Comparison of ENCODE assay signal across 34 cellular contexts in genomic region chr7:13965077-13965476, GRCh38. TPM values are rescaled to one million over a fixed set of nuclear protein-coding genes. Genes with fewer than 3 reads are reported as not detected.
"Had no signal": no experiment of that assay in that cellular context is flagged by ENCODE, and none has a peak within 500 bp of the region (broad histone marks: within the 10 kb centered on the region; RNA-seq: fewer than 3 reads in every experiment).

No MANE protein-coding gene starts in this region.

- H3K27me3 ChIP-seq: adrenal gland, body of pancreas, brain microvascular endothelial cell, breast epithelium had no signal

- FAIRE-seq: astrocyte, TTC549 had no signal

- H3K36me3 ChIP-seq: adrenal gland, brain microvascular endothelial cell, breast epithelium had no signal

- H3K27ac ChIP-seq: adrenal gland, body of pancreas, brain microvascular endothelial cell, breast epithelium, VCaP had no signal

- H3K4me1 ChIP-seq: adrenal gland, body of pancreas, breast epithelium had no signal

- H3K4me3 ChIP-seq: adrenal gland, body of pancreas, breast epithelium had no signal

- H3K9me3 ChIP-seq: adrenal gland, body of pancreas, breast epithelium had no signal

- ATAC-seq: activated CD8-positive, alpha-beta T cell treated with anti-CD3 and anti-CD28 coated beads for 36 hours; activated naive CD4-positive, alpha-beta T cell treated with anti-CD3 and anti-CD28 coated beads, Interleukin-2, amount 50 U/mL, for 72 hours; activated T-cell treated with anti-CD3 and anti-CD28 coated beads, Interleukin-2, amount 50 U/mL, for 4 hours; activated T-cell treated with anti-CD3 and anti-CD28 coated beads, Interleukin-2, amount 50 U/mL, for 72 hours; activated T-helper 17 cell treated with anti-CD3 and anti-CD28 coated beads, Interleukin-2, amount 50 U/mL, for 72 hours; body of pancreas had no signal

- DNase-seq: activated B cell treated with CpG ODN at 0.5 μM for 24 hours; activated CD4-positive, alpha-beta memory T cell treated with anti-CD3 and anti-CD28 coated beads for 36 hours; activated CD4-positive, alpha-beta T cell treated with anti-CD3 and anti-CD28 coated beads for 4 hours; activated CD4-positive, alpha-beta T cell treated with anti-CD3 and anti-CD28 coated beads, Interleukin-2, amount 10 ng/mL, durations not matched to agents 24 days and 14 days; activated CD4-positive, alpha-beta T cell treated with anti-CD3 and anti-CD28 coated beads, Interleukin-2, amount 50 U/mL, for 1 hour; activated CD4-positive, alpha-beta T cell treated with anti-CD3 and anti-CD28 coated beads, Interleukin-2, amount 50 U/mL, for 4 hours; activated CD4-positive, CD25-positive, alpha-beta regulatory T cell treated with anti-CD3 and anti-CD28 coated beads, Interleukin-2, amount 50 U/mL, for 72 hours; activated CD8-positive, alpha-beta memory T cell treated with anti-CD3 and anti-CD28 coated beads, Interleukin-2, amount 50 U/mL, for 4 hours; activated CD8-positive, alpha-beta T cell treated with anti-CD3 and anti-CD28 coated beads for 36 hours; activated effector memory CD4-positive, alpha-beta T cell treated with anti-CD3 and anti-CD28 coated beads, Interleukin-2, amount 50 U/mL, for 16 hours; activated gamma-delta T cell treated with Interleukin-2 at 50 U/mL for 16 hours; activated naive CD4-positive, alpha-beta T cell; activated naive CD4-positive, alpha-beta T cell treated with anti-CD3 and anti-CD28 coated beads for 36 hours; activated naive CD4-positive, alpha-beta T cell treated with anti-CD3 and anti-CD28 coated beads, Interleukin-2, amount 50 U/mL, for 16 hours; activated naive CD8-positive, alpha-beta T cell treated with anti-CD3 and anti-CD28 coated beads for 36 hours; activated T-cell treated with anti-CD3 and anti-CD28 coated beads for 4 hours; activated T-cell treated with anti-CD3 and anti-CD28 coated beads, Interleukin-2, amount 50 U/mL, for 1 hour; activated T-cell treated with anti-CD3 and anti-CD28 coated beads, Interleukin-2, amount 50 U/mL, for 4 hours; activated T-cell treated with anti-CD3 and anti-CD28 coated beads, Interleukin-2, amount 50 U/mL, for 72 hours; adrenal gland; amniotic stem cell; aorta; body of pancreas; brain microvascular endothelial cell; central memory CD4-positive, alpha-beta T cell; T-helper 2 cell; T-helper 9 cell had no signal

RNA-seq across cellular contexts. Expression of gene ETV1, which starts 24.4 kb away (rescaled TPM):
- total RNA-seq: activated B cell treated with CpG ODN at 0.5 μM for 24 hours; activated CD4-positive, alpha-beta T cell treated with anti-CD3 and anti-CD28 coated beads, Interleukin-2, amount 10 ng/mL, durations not matched to agents 24 days and 14 days; activated naive CD4-positive, alpha-beta T cell treated with anti-CD3 and anti-CD28 coated beads for 36 hours; activated naive CD4-positive, alpha-beta T cell treated with anti-CD3 and anti-CD28 coated beads, Interleukin-2, amount 50 U/mL, for 72 hours; activated T-helper 1 cell treated with anti-CD3 and anti-CD28 coated beads, Interleukin-12 subunit alpha, Interleukin-12 subunit beta, Interleukin-2, Interleukin-4 antibody, amounts not matched to agents 30 ng/mL and 10 ng/mL and 1 ng/mL, durations not matched to agents 14 hours and 24 hours and 36 hours had no signal
